17 cellular contexts compared by ENCODE assay signal in the genomic region with DNA sequence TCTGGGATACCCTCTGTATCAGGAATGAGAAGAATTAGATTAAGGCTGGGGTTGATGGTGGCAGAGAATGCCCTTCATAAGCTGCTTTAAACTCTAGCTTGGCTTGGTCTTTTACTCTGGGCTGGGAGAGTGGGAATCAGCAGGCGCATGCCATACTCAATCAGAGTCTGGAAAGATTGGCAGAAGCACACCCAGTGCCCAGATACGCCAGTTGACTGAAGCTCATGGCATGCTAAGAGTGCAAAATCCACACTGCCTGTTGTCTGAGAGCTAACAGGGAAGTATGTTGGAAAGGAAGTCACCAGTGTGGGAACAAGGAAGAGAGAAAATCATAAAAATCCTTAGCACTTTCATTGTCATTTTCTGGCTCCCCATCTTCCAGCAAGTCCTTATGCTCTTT. TPM values are rescaled to one million over a fixed set of nuclear protein-coding genes. Genes with fewer than 3 reads are reported as not detected.
"Had no signal": no experiment of that assay in that cellular context is flagged by ENCODE, and none has a peak within 500 bp of the region (broad histone marks: within the 10 kb centered on the region; RNA-seq: fewer than 3 reads in every experiment).

No MANE protein-coding gene starts in this region.

- H3K9me3 ChIP-seq: adrenal gland, gastrocnemius medialis had no signal

- H3K36me3 ChIP-seq: adrenal gland, gastrocnemius medialis, left ventricle myocardium inferior had no signal

- H3K4me1 ChIP-seq: adrenal gland had no signal

- H3K4me3 Mint-ChIP-seq: activated B cell treated with CpG ODN at 0.5 μM for 24 hours; activated CD8-positive, alpha-beta T cell treated with anti-CD3 and anti-CD28 coated beads for 36 hours; activated naive CD4-positive, alpha-beta T cell treated with anti-CD3 and anti-CD28 coated beads, Interleukin-2, amount 50 U/mL, for 24 hours; activated T-cell treated with anti-CD3 and anti-CD28 coated beads, Interleukin-2, amount 50 U/mL, for 4 hours; memory B cell; natural killer cell treated with Interleukin-12 subunit alpha and Interleukin-12 subunit beta and Interleukin-15 and Interleukin-18, amount 100 ng/mL, for 72 hours had no signal

- H3K36me3 Mint-ChIP-seq: activated naive CD4-positive, alpha-beta T cell treated with anti-CD3 and anti-CD28 coated beads, Interleukin-2, amount 50 U/mL, for 24 hours; memory B cell; natural killer cell treated with Interleukin-12 subunit alpha and Interleukin-12 subunit beta and Interleukin-15 and Interleukin-18, amount 100 ng/mL, for 72 hours had no signal

- H3K27ac ChIP-seq: adrenal gland, gastrocnemius medialis, left ventricle myocardium inferior had no signal

- H3K27ac Mint-ChIP-seq: activated B cell treated with CpG ODN at 0.5 μM for 24 hours; activated CD8-positive, alpha-beta T cell treated with anti-CD3 and anti-CD28 coated beads for 36 hours; activated naive CD4-positive, alpha-beta T cell treated with anti-CD3 and anti-CD28 coated beads, Interleukin-2, amount 50 U/mL, for 24 hours; memory B cell; natural killer cell treated with Interleukin-12 subunit alpha and Interleukin-12 subunit beta and Interleukin-15 and Interleukin-18, amount 100 ng/mL, for 72 hours had no signal

- H3K4me1 Mint-ChIP-seq: activated B cell treated with CpG ODN at 0.5 μM for 24 hours; activated naive CD4-positive, alpha-beta T cell treated with anti-CD3 and anti-CD28 coated beads, Interleukin-2, amount 50 U/mL, for 24 hours; memory B cell had no signal

- DNase-seq: activated B cell treated with CpG ODN at 0.5 μM for 24 hours; activated CD4-positive, alpha-beta T cell treated with anti-CD3 and anti-CD28 coated beads for 48 hours; activated CD8-positive, alpha-beta T cell treated with anti-CD3 and anti-CD28 coated beads for 36 hours; activated effector memory CD4-positive, alpha-beta T cell treated with Interleukin-2 at 50 U/mL for 16 hours; activated T-cell treated with anti-CD3 and anti-CD28 coated beads, Interleukin-2, amount 50 U/mL, for 4 hours; adrenal gland; central memory CD4-positive, alpha-beta T cell; cortex of kidney; effector CD8-positive, alpha-beta T cell; gastrocnemius medialis; left ventricle myocardium inferior; stimulated activated CD4-positive, alpha-beta T cell treated with anti-CD3 and anti-CD28 coated beads, Interleukin-12 subunit alpha, Interleukin-12 subunit beta, amount 100 ng/mL, for 4 hours; stimulated activated CD4-positive, alpha-beta T cell treated with anti-CD3 and anti-CD28 coated beads, Interleukin-2, amount 100 ng/mL, for 24 hours; SW 1271 had no signal

- H3K4me3 ChIP-seq: adrenal gland, gastrocnemius medialis, left ventricle myocardium inferior had no signal

- H3K27me3 ChIP-seq: adrenal gland, gastrocnemius medialis had no signal

- H3K9me3 Mint-ChIP-seq: activated B cell treated with CpG ODN at 0.5 μM for 24 hours; activated CD8-positive, alpha-beta T cell treated with anti-CD3 and anti-CD28 coated beads for 36 hours; natural killer cell treated with Interleukin-12 subunit alpha and Interleukin-12 subunit beta and Interleukin-15 and Interleukin-18, amount 100 ng/mL, for 72 hours had no signal

RNA-seq across cellular contexts. Expression of gene HMCN1, which starts 53.0 kb away (rescaled TPM):
- total RNA-seq: activated CD8-positive, alpha-beta T cell treated with anti-CD3 and anti-CD28 coated beads for 36 hours had no signal
